26 cellular contexts compared by ENCODE assay signal in the genomic region with DNA sequence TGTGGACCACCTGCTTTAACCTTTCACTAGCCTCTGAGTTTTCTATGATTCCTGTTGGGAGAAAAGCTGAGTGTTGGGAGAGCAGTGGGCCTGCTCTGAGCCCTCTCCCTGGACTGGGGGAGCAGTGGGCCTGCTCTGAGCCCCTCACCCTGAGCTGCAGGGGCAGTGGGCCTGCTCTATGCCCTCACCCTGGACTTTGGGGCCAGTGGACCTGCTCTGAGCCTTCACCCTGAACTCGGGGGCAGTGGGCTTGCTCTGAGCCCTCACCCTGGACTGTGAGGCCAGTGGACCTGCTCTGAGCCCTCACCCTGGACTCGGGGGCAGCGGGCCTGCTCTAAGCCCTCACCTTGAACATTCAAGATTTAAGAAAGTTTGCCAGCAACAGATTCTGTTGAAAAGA.
"Had no signal": no experiment of that assay in that cellular context is flagged by ENCODE, and none has a peak within 500 bp of the region (broad histone marks: within the 10 kb centered on the region; RNA-seq: fewer than 3 reads in every experiment).

No MANE protein-coding gene starts in this region.

- H2AFZ ChIP-seq: parathyroid adenoma had no signal

- H3K4me3 ChIP-seq: ovary, psoas muscle, sigmoid colon, suprapubic skin, testis, tibial artery, transverse colon, upper lobe of right lung, uterus had no signal

- H3K9me3 ChIP-seq: ovary, psoas muscle, sigmoid colon, suprapubic skin, testis, tibial artery, transverse colon, upper lobe of right lung, uterus had no signal

- H3K27me3 ChIP-seq: ovary, testis, transverse colon, uterus had no signal

- FAIRE-seq: small intestine had no signal

- H3K79me2 ChIP-seq: parathyroid adenoma had no signal

- ATAC-seq: naive thymus-derived CD8-positive, alpha-beta T cell; natural killer cell treated with Interleukin-12 subunit alpha and Interleukin-12 subunit beta and Interleukin-15 and Interleukin-18, amount 100 ng/mL, for 72 hours; psoas muscle; right cardiac atrium; stimulated activated effector memory CD8-positive, alpha-beta T cell treated with anti-CD3 and anti-CD28 coated beads, Interleukin-12 subunit alpha, Interleukin-12 subunit beta, amount 100 ng/mL, for 72 hours; stimulated activated naive B cell treated with anti-CD40 and anti-IgM and Interleukin-4, amounts not matched to agents 10 μg/mL and 1 μg/mL and 100 μg/mL, for 72 hours; stimulated activated naive CD8-positive, alpha-beta T cell treated with anti-CD3 and anti-CD28 coated beads, Interleukin-15, amount 100 ng/mL, for 72 hours; stimulated activated naive CD8-positive, alpha-beta T cell treated with anti-CD3 and anti-CD28 coated beads, Interleukin-15, Interleukin-2, amounts not matched to agents 100 U/mL and 50 U/mL, for 24 hours; upper lobe of right lung had no signal

- H3K9ac ChIP-seq: parathyroid adenoma had no signal

- H3K4me1 ChIP-seq: parathyroid adenoma, psoas muscle, sigmoid colon, suprapubic skin, testis, transverse colon, upper lobe of right lung, uterus had no signal

- H3K27ac ChIP-seq: ovary, parathyroid adenoma, psoas muscle, sigmoid colon, suprapubic skin, testis, tibial artery, transverse colon, upper lobe of right lung, uterus had no signal

- H3K36me3 ChIP-seq: ovary, sigmoid colon, suprapubic skin, tibial artery, transverse colon, upper lobe of right lung, uterus had no signal

- DNase-seq: naive B cell; naive thymus-derived CD8-positive, alpha-beta T cell; nephron progenitor cell; occipital lobe; ovary; psoas muscle; right cardiac atrium; sigmoid colon; small intestine; stimulated activated CD4-positive, alpha-beta T cell treated with anti-CD3 and anti-CD28 coated beads, Interleukin-15, amount 100 ng/mL, for 24 hours; stimulated activated CD4-positive, alpha-beta T cell treated with anti-CD3 and anti-CD28 coated beads, Interleukin-2, amount 100 ng/mL, for 24 hours; stimulated activated CD4-positive, alpha-beta T cell treated with anti-CD3 and anti-CD28 coated beads, Interleukin-2, amount 100 ng/mL, for 48 hours; stimulated activated CD4-positive, alpha-beta T cell treated with anti-CD3 and anti-CD28 coated beads, Interleukin-4, amount 100 ng/mL, for 24 hours; stimulated activated naive B cell treated with anti-CD40 and anti-IgM and Interleukin-4, amounts not matched to agents 10 μg/mL and 1 μg/mL and 100 μg/mL, for 72 hours; stimulated activated naive CD8-positive, alpha-beta T cell treated with anti-CD3 and anti-CD28 coated beads, Interleukin-15, amount 100 ng/mL, for 72 hours; stimulated activated naive CD8-positive, alpha-beta T cell treated with anti-CD3 and anti-CD28 coated beads, Interleukin-15, Interleukin-2, amounts not matched to agents 100 U/mL and 50 U/mL, for 24 hours; substantia nigra; testis; tibial artery; transverse colon; upper lobe of right lung; uterus had no signal
